Comparison of ENCODE assay signal across 15 cellular contexts in genomic region chr12:131959641-131960589, GRCh38. TPM values are rescaled to one million over a fixed set of nuclear protein-coding genes. Genes with fewer than 3 reads are reported as not detected.
DNase-seq lines count a peak whose midpoint lies in the region; ATAC-seq and TF ChIP-seq lines count a peak whose summit lies in the region.
"Had no signal": no experiment of that assay in that cellular context is flagged by ENCODE, and none has a peak within 500 bp of the region (broad histone marks: within the 10 kb centered on the region; RNA-seq: fewer than 3 reads in every experiment).

No MANE protein-coding gene starts in this region.

- peaks cover 23% of the 10 kb centered on the region for H3K36me3 Mint-ChIP-seq in brain
- peaks cover 17% of the 10 kb centered on the region for H3K36me3 Mint-ChIP-seq in nephron progenitor cell (ENCODE audit: low read depth)

- POLR2A ChIA-PET in HEK293 (lab: Yijun Ruan, JAX) = interaction anchor here (1.1 kb wide), 2 partner anchors 10 to 30 kb away, joined by 3 read pairs; partner anchors contain the start of gene EP400

- ATAC-seq in HG03135 (IDR thresholded peaks at IDR 0.05; ENCODE audit: unreplicated experiment) = no peak
- no peak for ATAC-seq in GM21528 (IDR thresholded peaks at IDR 0.05; ENCODE audit: low FRiP score, unreplicated experiment)

- H3K27ac Mint-ChIP-seq in brain = peak overlapping the region in 4 of 5 experiments; percentile 40 to 77 (median 72)
- peak overlapping the region; percentile 78 for H3K27ac Mint-ChIP-seq in nephron progenitor cell

- peak overlapping the region in 1 of 5 experiments; percentile 22 for H3K4me3 Mint-ChIP-seq in brain
- H3K4me3 Mint-ChIP-seq in nephron progenitor cell = no peak overlapping the region

- DNase-seq in BE2C (peak; percentile 29), nephron progenitor cell (no peak), NCI-H69 (lab: John Stamatoyannopoulos, UW) (no peak)
- DNase-seq in effector CD4-positive, alpha-beta T cell = no peak
- DNase-seq: cortex of kidney; EL; mesendoderm; NCI-H1436; NCI-H524; stimulated activated CD4-positive, alpha-beta T cell treated with anti-CD3 and anti-CD28 coated beads, Interleukin-2, amount 100 ng/mL, for 48 hours had no signal

- H3K36me3 ChIP-seq in BE2C = peaks cover 14% of the 10 kb centered on the region
- peaks cover 5 to 14% of the 10 kb centered on the region in 2 experiments; a peak in 2 of 3 replicates for H3K36me3 ChIP-seq in HEK293 (ENCODE audit: control insufficient read depth in 2 of 2, insufficient read depth in 1 of 2, low read length in 2 of 2)

- no peak for TF ChIP-seq CTCF in BE2C (IDR thresholded peaks at IDR 0.05; ENCODE audit: low read depth, low read length)
- no peak for TF ChIP-seq CTCF in HEK293 (tag by site-specific recombination; IDR thresholded peaks at IDR 0.05)
- no peak for TF ChIP-seq CTCF in brain (conservative IDR thresholded peaks at IDR 0.05)
- TF ChIP-seq CTCF in nephron progenitor cell (IDR thresholded peaks at IDR 0.05) = no peak

- CTCF ChIA-PET in HEK293 (lab: Yijun Ruan, JAX) = interaction anchor here (0.6 to 0.9 kb wide), 2 partner anchors 9 to 206 kb away, joined by 3 to 4 read pairs; no protein-coding TSS in a partner anchor

- H3K4me3 ChIP-seq in BE2C (ENCODE audit: low read depth, low read length) (no peak overlapping the region), HEK293 (ENCODE audit: low read depth, low read length) (no peak overlapping the region)
- H3K4me3 ChIP-seq: BLaER1 treated with 17β-estradiol and CSF1 and Interleukin-3, amounts not matched to agents 10 nM and 100 nM had no signal

- H3K27me3 Mint-ChIP-seq in brain (no peaks in the 10 kb centered on the region), nephron progenitor cell (ENCODE audit: low read depth, poor library complexity) (no peaks in the 10 kb centered on the region)

- H3K9me3 Mint-ChIP-seq in brain (no peaks in the 10 kb centered on the region), nephron progenitor cell (no peaks in the 10 kb centered on the region)

- H3K9me3 ChIP-seq in BE2C (no peaks in the 10 kb centered on the region), HEK293 (ENCODE audit: control insufficient read depth, insufficient read depth, low read depth, low read length) (no peaks in the 10 kb centered on the region)
- H3K9me3 ChIP-seq: BLaER1 treated with 17β-estradiol and CSF1 and Interleukin-3, amounts not matched to agents 10 nM and 100 nM had no signal

- no peak overlapping the region for H3K27ac ChIP-seq in HEK293 (ENCODE audit: extremely low read depth, low read depth, low read length)

- H3K4me1 Mint-ChIP-seq in brain (peaks cover 80% of the 10 kb centered on the region), nephron progenitor cell (peaks cover 34% of the 10 kb centered on the region)

- no peaks in the 10 kb centered on the region for H3K27me3 ChIP-seq in BE2C
- H3K27me3 ChIP-seq: BLaER1 treated with 17β-estradiol and CSF1 and Interleukin-3, amounts not matched to agents 10 nM and 100 nM had no signal

- H3K4me1 ChIP-seq in BE2C (no peaks in the 10 kb centered on the region), HEK293 (ENCODE audit: control insufficient read depth, insufficient read depth, low read length) (peaks cover 19% of the 10 kb centered on the region)

TF ChIP-seq in HEK293, 187 proteins besides CTCF, POLR2A, EP300 and RAD21 (continues in another document):
- TF ChIP-seq ZNF518A (tag by site-specific recombination; conservative IDR thresholded peaks at IDR 0.05; ENCODE audit: low read depth) (no peak), PRDM10 (tag by site-specific recombination; IDR thresholded peaks at IDR 0.05) (no peak), GLIS1 (tag by site-specific recombination; IDR thresholded peaks at IDR 0.05) (no peak), ZIC2 (tag by site-specific recombination; IDR thresholded peaks at IDR 0.05) (peak; percentile 45), ZNF214 (tag by site-specific recombination; IDR thresholded peaks at IDR 0.05; ENCODE audit: borderline replicate concordance) (no peak), ZNF18 (tag by site-specific recombination; IDR thresholded peaks at IDR 0.05) (no peak), TCF7L2 (IDR thresholded peaks at IDR 0.05; ENCODE audit: borderline replicate concordance, low read depth, low read length) (no peak), HOXD13 (CRISPR knock-in tag; IDR thresholded peaks at IDR 0.05; ENCODE audit: borderline replicate concordance) (no peak), ZFHX2 (tag by site-specific recombination; conservative IDR thresholded peaks at IDR 0.05) (peak; percentile 86), MYNN (tag by site-specific recombination; IDR thresholded peaks at IDR 0.05; ENCODE audit: borderline replicate concordance) (no peak), EGR2 (tag by site-specific recombination; IDR thresholded peaks at IDR 0.05; ENCODE audit: low read depth) (peak; percentile 86), ZNF302 (tag by site-specific recombination; IDR thresholded peaks at IDR 0.05; ENCODE audit: low read depth) (no peak)

RNA-seq across cellular contexts. Expression of gene EP400, which starts 10.2 kb away (rescaled TPM):
- 50.5 TPM for polyA plus RNA-seq in BE2C (2012; ENCODE audit: insufficient read depth, insufficient read length, low read depth)
- polyA plus RNA-seq in brain (ENCODE audit: insufficient read depth, low read depth, low replicate concordance) = 25.1 TPM

RNA-seq across cellular contexts. Expression of gene PUS1, which starts 30.8 kb away (rescaled TPM):
- 128 TPM for polyA plus RNA-seq in BE2C (2012; ENCODE audit: insufficient read depth, insufficient read length, low read depth)
- 4.4 TPM for polyA plus RNA-seq in brain (ENCODE audit: insufficient read depth, low read depth, low replicate concordance)
